Comparison of ENCODE assay signal across 13 cellular contexts in the genomic region with DNA sequence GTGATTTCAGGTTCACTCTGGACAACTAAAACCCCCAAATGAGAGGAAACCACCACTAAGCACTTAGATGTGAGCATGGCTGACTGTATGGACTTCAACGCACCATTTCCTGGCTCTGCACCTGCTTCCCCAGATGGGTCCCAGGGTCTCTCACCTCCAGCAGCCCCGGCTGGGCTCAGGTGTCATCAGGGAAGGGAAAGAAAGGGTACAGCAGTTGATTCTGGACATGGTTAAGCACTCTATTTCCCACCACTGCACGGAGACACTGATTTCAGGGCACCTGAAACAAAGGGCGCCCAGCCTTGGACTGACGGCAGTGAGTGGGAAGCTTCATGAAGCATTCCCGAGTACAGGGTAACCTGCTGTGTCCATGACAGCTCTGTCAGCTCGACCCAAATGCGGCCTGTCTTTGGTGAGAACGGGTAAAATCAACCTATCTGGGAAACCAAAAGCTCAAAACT. TPM values are rescaled to one million over a fixed set of nuclear protein-coding genes. Genes with fewer than 3 reads are reported as not detected.
DNase-seq lines count a peak whose midpoint lies in the region; ATAC-seq and TF ChIP-seq lines count a peak whose summit lies in the region.
"Had no signal": no experiment of that assay in that cellular context is flagged by ENCODE, and none has a peak within 500 bp of the region (broad histone marks: within the 10 kb centered on the region; RNA-seq: fewer than 3 reads in every experiment).

No MANE protein-coding gene starts in this region.

- H3K9ac ChIP-seq in H9 (ENCODE audit: extremely low read depth, insufficient read length, low read length), result no peak overlapping the region

- H2BK12ac ChIP-seq in H9 (ENCODE audit: insufficient read length, low read depth, low read length), result no peak overlapping the region

- H4K8ac ChIP-seq in H9 (replicated peaks; ENCODE audit: insufficient read length, low read depth, low read length), result no peak overlapping the region

- H3K9me3 ChIP-seq in T-helper 17 cell (ENCODE audit: control insufficient read depth, low read length, poor library complexity, severe bottlenecking), result no peaks in the 10 kb centered on the region
- H3K9me3 ChIP-seq in H9 (ENCODE audit: control insufficient read depth, low read depth, low read length), result no peaks in the 10 kb centered on the region
- H3K9me3 ChIP-seq: SJCRH30 had no signal

- H2BK15ac ChIP-seq in H9 (ENCODE audit: low read depth, low read length), result no peak overlapping the region

- H3K27ac Mint-ChIP-seq in T-helper 17 cell (peak overlapping the region; percentile 99), H9 (peak overlapping the region in 1 of 3 experiments; percentile 82; a peak in 1 of 7 replicates)
- peak overlapping the region; percentile 86 for H3K27ac Mint-ChIP-seq in stimulated activated memory B cell treated with anti-CD40 and anti-IgM and Interleukin-4, amounts not matched to agents 10 μg/mL and 1 μg/mL and 100 μg/mL, for 72 hours

- H3K36me3 Mint-ChIP-seq in T-helper 17 cell (ENCODE audit: low read depth) (no peaks in the 10 kb centered on the region), H9 (ENCODE audit: insufficient read depth in 1 of 3, low read depth in 3 of 3) (no peaks in the 10 kb centered on the region; a peak in 1 of 7 replicates)
- no peaks in the 10 kb centered on the region for H3K36me3 Mint-ChIP-seq in stimulated activated memory B cell treated with anti-CD40 and anti-IgM and Interleukin-4, amounts not matched to agents 10 μg/mL and 1 μg/mL and 100 μg/mL, for 72 hours

- no peak overlapping the region for H3K4me2 ChIP-seq in H9 (ENCODE audit: insufficient read depth, insufficient read length, low read length)

- H3K4ac ChIP-seq in H9 (ENCODE audit: low read depth, low read length), result no peak overlapping the region

- H3K27me3 Mint-ChIP-seq in T-helper 17 cell (no peaks in the 10 kb centered on the region), H9 (ENCODE audit: low read depth) (no peaks in the 10 kb centered on the region)
- H3K27me3 Mint-ChIP-seq in stimulated activated memory B cell treated with anti-CD40 and anti-IgM and Interleukin-4, amounts not matched to agents 10 μg/mL and 1 μg/mL and 100 μg/mL, for 72 hours, result no peaks in the 10 kb centered on the region

- no peak overlapping the region for H3K18ac ChIP-seq in H9 (ENCODE audit: insufficient read length, low read depth, low read length)

- H3K14ac ChIP-seq in H9 (ENCODE audit: insufficient read depth, low read length), result no peak overlapping the region

- H4K5ac ChIP-seq in H9 (ENCODE audit: insufficient read length, low read depth, low read length), result no peak overlapping the region

- H2AK5ac ChIP-seq in H9 (ENCODE audit: insufficient read length, low read length), result no peak overlapping the region

- no peak overlapping the region for H4K91ac ChIP-seq in H9 (ENCODE audit: insufficient read length, low read depth, low read length)

- no peaks in the 10 kb centered on the region for H3K79me1 ChIP-seq in H9 (ENCODE audit: insufficient read depth, low read depth, low read length, poor library complexity, severe bottlenecking)

- no peaks in the 10 kb centered on the region for H4K20me1 ChIP-seq in H9 (ENCODE audit: control insufficient read depth, insufficient read depth, insufficient read length)

- H2BK120ac ChIP-seq in H9 (ENCODE audit: low read depth, low read length, poor library complexity, severe bottlenecking), result no peak overlapping the region

- H2BK20ac ChIP-seq in H9 (ENCODE audit: low read depth, low read length, poor library complexity, severe bottlenecking), result no peak overlapping the region

- H3K27me3 ChIP-seq in layer of hippocampus (ENCODE audit: control insufficient read depth, insufficient read depth, low read length), result no peaks in the 10 kb centered on the region
- H3K27me3 ChIP-seq in H9 (ENCODE audit: insufficient read depth, low read length), result no peaks in the 10 kb centered on the region
- H3K27me3 ChIP-seq: SJCRH30 had no signal

- H3K79me2 ChIP-seq in H9 (ENCODE audit: insufficient read depth, low read length), result no peaks in the 10 kb centered on the region

- peak; percentile 20 for DNase-seq in activated CD4-positive, CD25-positive, alpha-beta regulatory T cell treated with anti-CD3 and anti-CD28 coated beads, Interleukin-2, amount 50 U/mL, for 72 hours
- no peak for DNase-seq in activated CD4-positive, CD25-positive, alpha-beta regulatory T cell (lab: John Stamatoyannopoulos, UW)
- DNase-seq in T-helper 17 cell, result peak in 2 of 3 donors; percentile 0 to 3
- no peak for DNase-seq in SIG-M5 (lab: John Stamatoyannopoulos, UW)
- DNase-seq in H9, result no peak
- DNase-seq: NCI-H1048; NCI-H510A; stimulated activated CD8-positive, alpha-beta memory T cell treated with anti-CD3 and anti-CD28 coated beads, Interleukin-4, amount 100 ng/mL, for 48 hours had no signal

- no peak overlapping the region for H3K23ac ChIP-seq in H9 (ENCODE audit: insufficient read length, low read depth, low read length)

- no CpG with 5 or more reads among the region's 9 CpGs for WGBS in H9 (ENCODE audit: extremely low coverage, insufficient read length, low lambda C conversion rate)

- no peak overlapping the region for H2AFZ ChIP-seq in H9 (ENCODE audit: low read length)

- no peak overlapping the region for H3K56ac ChIP-seq in H9 (ENCODE audit: insufficient read length, low read depth, low read length)

- H3K27ac ChIP-seq in layer of hippocampus (ENCODE audit: low read depth, low read length) (peak overlapping the region; percentile 97), H9 (ENCODE audit: insufficient read length, low read depth, low read length) (no peak overlapping the region)
- H3K27ac ChIP-seq: 22Rv1, SJCRH30 had no signal

- no peak overlapping the region for H3T11ph ChIP-seq in H9 (ENCODE audit: low read length)

- no peaks in the 10 kb centered on the region for H3K23me2 ChIP-seq in H9 (ENCODE audit: insufficient read length, low read depth, low read length, poor library complexity, severe bottlenecking)

- H3K9me3 Mint-ChIP-seq in stimulated activated memory B cell treated with anti-CD40 and anti-IgM and Interleukin-4, amounts not matched to agents 10 μg/mL and 1 μg/mL and 100 μg/mL, for 72 hours, result no peaks in the 10 kb centered on the region
- H3K9me3 Mint-ChIP-seq in H9, result no peaks in the 10 kb centered on the region

- H3K4me1 Mint-ChIP-seq in T-helper 17 cell, result peaks cover 79% of the 10 kb centered on the region
- peaks cover 86% of the 10 kb centered on the region for H3K4me1 Mint-ChIP-seq in stimulated activated memory B cell treated with anti-CD40 and anti-IgM and Interleukin-4, amounts not matched to agents 10 μg/mL and 1 μg/mL and 100 μg/mL, for 72 hours
- peaks cover 25 to 37% of the 10 kb centered on the region in 2 experiments for H3K4me1 Mint-ChIP-seq in H9

- H3K4me1 ChIP-seq in H9 (ENCODE audit: insufficient read depth, low read length), result no peaks in the 10 kb centered on the region

- no peak overlapping the region for H2BK5ac ChIP-seq in H9 (ENCODE audit: insufficient read length, low read length)

- peak overlapping the region; percentile 89 for H3K4me3 Mint-ChIP-seq in T-helper 17 cell
- no peak overlapping the region for H3K4me3 Mint-ChIP-seq in stimulated activated memory B cell treated with anti-CD40 and anti-IgM and Interleukin-4, amounts not matched to agents 10 μg/mL and 1 μg/mL and 100 μg/mL, for 72 hours
- no peak overlapping the region for H3K4me3 Mint-ChIP-seq in H9

- TF ChIP-seq CTCF in H9 (conservative IDR thresholded peaks at IDR 0.05), result no peak

- ATAC-seq in T-helper 17 cell (no peak), HG03571 (IDR thresholded peaks at IDR 0.05; ENCODE audit: unreplicated experiment) (no peak)
- ATAC-seq in stimulated activated memory B cell treated with anti-CD40 and anti-IgM and Interleukin-4, amounts not matched to agents 10 μg/mL and 1 μg/mL and 100 μg/mL, for 72 hours, result no peak

RNA-seq across cellular contexts. Expression of a gene that starts 19.0 kb away (rescaled TPM):
- total RNA-seq in T-helper 17 cell (10 to 100 TPM; 68.5 to 69.2 TPM), H9 (2021) (10.6 and 11.5 TPM in 2 replicates)

Comparison
In these comparisons a context has a peak if more than half of its experiments do, and no peak if none do; other contexts are left out.
1. DNase-seq: peak in activated CD4-positive, CD25-positive, alpha-beta regulatory T cell treated with anti-CD3 and anti-CD28 coated beads, Interleukin-2, amount 50 U/mL, for 72 hours (single experiment) and T-helper 17 cell (2 of 3); none in activated CD4-positive, CD25-positive, alpha-beta regulatory T cell (0 of 4), SIG-M5 (single experiment) and H9 (single experiment).